Comparison of ENCODE assay signal across 1 cellular context in the genomic region with DNA sequence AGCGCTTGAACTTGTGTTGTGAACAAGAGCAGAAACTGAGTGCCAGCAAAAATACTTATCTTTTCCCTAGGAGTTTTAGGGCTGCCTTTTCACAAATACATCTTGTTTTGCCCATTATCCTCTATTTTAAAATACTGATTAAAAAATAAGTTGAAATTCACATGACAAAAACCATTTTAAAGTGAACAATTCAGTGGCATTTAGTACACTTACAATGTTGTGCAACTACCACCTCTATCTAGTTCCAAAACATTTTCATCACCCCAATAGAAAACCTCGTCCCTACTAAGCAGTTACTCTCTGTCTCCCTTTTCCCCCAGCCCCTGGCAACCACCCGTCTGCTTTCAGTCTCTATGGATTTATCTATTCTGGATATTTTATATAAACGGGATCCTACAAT.
TF ChIP-seq lines count a peak whose summit lies in the region.

No MANE protein-coding gene starts in this region.

TF ChIP-seq in GM23338, 12 proteins besides CTCF, POLR2A, EP300 and RAD21 (continued from another document):
- TF ChIP-seq, protein P1, sequence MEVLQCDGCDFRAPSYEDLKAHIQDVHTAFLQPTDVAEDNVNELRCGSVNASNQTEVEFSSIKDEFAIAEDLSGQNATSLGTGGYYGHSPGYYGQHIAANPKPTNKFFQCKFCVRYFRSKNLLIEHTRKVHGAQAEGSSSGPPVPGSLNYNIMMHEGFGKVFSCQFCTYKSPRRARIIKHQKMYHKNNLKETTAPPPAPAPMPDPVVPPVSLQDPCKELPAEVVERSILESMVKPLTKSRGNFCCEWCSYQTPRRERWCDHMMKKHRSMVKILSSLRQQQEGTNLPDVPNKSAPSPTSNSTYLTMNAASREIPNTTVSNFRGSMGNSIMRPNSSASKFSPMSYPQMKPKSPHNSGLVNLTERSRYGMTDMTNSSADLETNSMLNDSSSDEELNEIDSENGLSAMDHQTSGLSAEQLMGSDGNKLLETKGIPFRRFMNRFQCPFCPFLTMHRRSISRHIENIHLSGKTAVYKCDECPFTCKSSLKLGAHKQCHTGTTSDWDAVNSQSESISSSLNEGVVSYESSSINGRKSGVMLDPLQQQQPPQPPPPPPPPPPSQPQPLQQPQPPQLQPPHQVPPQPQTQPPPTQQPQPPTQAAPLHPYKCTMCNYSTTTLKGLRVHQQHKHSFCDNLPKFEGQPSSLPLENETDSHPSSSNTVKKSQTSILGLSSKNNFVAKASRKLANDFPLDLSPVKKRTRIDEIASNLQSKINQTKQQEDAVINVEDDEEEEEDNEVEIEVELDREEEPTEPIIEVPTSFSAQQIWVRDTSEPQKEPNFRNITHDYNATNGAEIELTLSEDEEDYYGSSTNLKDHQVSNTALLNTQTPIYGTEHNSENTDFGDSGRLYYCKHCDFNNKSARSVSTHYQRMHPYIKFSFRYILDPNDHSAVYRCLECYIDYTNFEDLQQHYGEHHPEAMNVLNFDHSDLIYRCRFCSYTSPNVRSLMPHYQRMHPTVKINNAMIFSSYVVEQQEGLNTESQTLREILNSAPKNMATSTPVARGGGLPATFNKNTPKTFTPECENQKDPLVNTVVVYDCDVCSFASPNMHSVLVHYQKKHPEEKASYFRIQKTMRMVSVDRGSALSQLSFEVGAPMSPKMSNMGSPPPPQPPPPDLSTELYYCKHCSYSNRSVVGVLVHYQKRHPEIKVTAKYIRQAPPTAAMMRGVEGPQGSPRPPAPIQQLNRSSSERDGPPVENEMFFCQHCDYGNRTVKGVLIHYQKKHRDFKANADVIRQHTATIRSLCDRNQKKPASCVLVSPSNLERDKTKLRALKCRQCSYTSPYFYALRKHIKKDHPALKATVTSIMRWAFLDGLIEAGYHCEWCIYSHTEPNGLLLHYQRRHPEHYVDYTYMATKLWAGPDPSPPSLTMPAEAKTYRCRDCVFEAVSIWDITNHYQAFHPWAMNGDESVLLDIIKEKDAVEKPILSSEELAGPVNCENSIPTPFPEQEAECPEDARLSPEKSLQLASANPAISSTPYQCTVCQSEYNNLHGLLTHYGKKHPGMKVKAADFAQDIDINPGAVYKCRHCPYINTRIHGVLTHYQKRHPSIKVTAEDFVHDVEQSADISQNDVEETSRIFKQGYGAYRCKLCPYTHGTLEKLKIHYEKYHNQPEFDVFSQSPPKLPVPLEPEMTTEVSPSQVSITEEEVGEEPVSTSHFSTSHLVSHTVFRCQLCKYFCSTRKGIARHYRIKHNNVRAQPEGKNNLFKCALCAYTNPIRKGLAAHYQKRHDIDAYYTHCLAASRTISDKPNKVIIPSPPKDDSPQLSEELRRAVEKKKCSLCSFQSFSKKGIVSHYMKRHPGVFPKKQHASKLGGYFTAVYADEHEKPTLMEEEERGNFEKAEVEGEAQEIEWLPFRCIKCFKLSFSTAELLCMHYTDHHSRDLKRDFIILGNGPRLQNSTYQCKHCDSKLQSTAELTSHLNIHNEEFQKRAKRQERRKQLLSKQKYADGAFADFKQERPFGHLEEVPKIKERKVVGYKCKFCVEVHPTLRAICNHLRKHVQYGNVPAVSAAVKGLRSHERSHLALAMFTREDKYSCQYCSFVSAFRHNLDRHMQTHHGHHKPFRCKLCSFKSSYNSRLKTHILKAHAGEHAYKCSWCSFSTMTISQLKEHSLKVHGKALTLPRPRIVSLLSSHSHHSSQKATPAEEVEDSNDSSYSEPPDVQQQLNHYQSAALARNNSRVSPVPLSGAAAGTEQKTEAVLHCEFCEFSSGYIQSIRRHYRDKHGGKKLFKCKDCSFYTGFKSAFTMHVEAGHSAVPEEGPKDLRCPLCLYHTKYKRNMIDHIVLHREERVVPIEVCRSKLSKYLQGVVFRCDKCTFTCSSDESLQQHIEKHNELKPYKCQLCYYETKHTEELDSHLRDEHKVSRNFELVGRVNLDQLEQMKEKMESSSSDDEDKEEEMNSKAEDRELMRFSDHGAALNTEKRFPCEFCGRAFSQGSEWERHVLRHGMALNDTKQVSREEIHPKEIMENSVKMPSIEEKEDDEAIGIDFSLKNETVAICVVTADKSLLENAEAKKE (CRISPR knock-in tag; IDR thresholded peaks at IDR 0.05), result no peak
- TF ChIP-seq CREB1 (CRISPR knock-in tag; IDR thresholded peaks at IDR 0.05; ENCODE audit: low read depth) (no peak), JUNB (IDR thresholded peaks at IDR 0.05; ENCODE audit: unreplicated experiment) (no peak), EZH2 (IDR thresholded peaks at IDR 0.05; ENCODE audit: low read depth, unreplicated experiment) (no peak), EZH2phosphoT487 (IDR thresholded peaks at IDR 0.05; ENCODE audit: unreplicated experiment) (no peak), ZNF114 (CRISPR knock-in tag; IDR thresholded peaks at IDR 0.05) (no peak), ZNF331 (CRISPR knock-in tag; IDR thresholded peaks at IDR 0.05; ENCODE audit: low read depth) (no peak), POLR2AphosphoS5 (IDR thresholded peaks at IDR 0.05; ENCODE audit: low read depth) (no peak)
- TF ChIP-seq, protein P2, sequence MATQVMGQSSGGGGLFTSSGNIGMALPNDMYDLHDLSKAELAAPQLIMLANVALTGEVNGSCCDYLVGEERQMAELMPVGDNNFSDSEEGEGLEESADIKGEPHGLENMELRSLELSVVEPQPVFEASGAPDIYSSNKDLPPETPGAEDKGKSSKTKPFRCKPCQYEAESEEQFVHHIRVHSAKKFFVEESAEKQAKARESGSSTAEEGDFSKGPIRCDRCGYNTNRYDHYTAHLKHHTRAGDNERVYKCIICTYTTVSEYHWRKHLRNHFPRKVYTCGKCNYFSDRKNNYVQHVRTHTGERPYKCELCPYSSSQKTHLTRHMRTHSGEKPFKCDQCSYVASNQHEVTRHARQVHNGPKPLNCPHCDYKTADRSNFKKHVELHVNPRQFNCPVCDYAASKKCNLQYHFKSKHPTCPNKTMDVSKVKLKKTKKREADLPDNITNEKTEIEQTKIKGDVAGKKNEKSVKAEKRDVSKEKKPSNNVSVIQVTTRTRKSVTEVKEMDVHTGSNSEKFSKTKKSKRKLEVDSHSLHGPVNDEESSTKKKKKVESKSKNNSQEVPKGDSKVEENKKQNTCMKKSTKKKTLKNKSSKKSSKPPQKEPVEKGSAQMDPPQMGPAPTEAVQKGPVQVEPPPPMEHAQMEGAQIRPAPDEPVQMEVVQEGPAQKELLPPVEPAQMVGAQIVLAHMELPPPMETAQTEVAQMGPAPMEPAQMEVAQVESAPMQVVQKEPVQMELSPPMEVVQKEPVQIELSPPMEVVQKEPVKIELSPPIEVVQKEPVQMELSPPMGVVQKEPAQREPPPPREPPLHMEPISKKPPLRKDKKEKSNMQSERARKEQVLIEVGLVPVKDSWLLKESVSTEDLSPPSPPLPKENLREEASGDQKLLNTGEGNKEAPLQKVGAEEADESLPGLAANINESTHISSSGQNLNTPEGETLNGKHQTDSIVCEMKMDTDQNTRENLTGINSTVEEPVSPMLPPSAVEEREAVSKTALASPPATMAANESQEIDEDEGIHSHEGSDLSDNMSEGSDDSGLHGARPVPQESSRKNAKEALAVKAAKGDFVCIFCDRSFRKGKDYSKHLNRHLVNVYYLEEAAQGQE (IDR thresholded peaks at IDR 0.05; ENCODE audit: unreplicated experiment), result no peak
